ENCODE assay signal across 8 cellular contexts in the genomic region with DNA sequence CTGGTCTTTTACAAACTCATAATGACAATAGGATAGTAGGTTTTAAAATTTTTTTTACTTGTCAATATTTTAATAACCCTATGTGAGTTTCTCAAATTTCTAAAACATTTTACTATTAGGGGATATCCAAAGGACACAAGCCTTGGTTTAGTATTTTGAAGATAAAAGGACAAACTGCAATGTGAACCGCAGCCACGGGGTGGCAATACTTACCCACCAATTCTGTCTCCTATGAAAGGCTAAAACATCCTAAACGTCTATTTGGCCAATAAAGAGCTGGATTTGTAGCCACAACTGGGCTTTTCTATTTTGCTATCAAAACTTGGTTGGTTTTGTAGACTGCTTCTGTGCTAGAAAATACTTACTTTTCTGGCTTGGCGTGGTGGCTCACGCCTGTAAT. TPM values are rescaled to one million over a fixed set of nuclear protein-coding genes. Genes with fewer than 3 reads are reported as not detected.
DNase-seq lines count a peak whose midpoint lies in the region; ATAC-seq, FAIRE-seq and TF ChIP-seq lines count a peak whose summit lies in the region.
"Not testable (repeated sequence)": the region's sequence is repeated elsewhere in the genome, so short reads cannot be mapped to it uniquely, and the experiment has no call there.

No MANE protein-coding gene starts in this region.

- not testable (repeated sequence) for H3K36me3 Mint-ChIP-seq in CD4-positive, CD25-positive, alpha-beta regulatory T cell; activated naive CD4-positive, alpha-beta T cell treated with anti-CD3 and anti-CD28 coated beads, Interleukin-2, amount 50 U/mL, for 72 hours; neural progenitor cell

- ATAC-seq in CD4-positive, CD25-positive, alpha-beta regulatory T cell (ENCODE audit: low read depth in 2 of 2): peak in 1 of 2 donors; percentile 27
- ATAC-seq in activated naive CD4-positive, alpha-beta T cell treated with anti-CD3 and anti-CD28 coated beads, Interleukin-2, amount 50 U/mL, for 72 hours: peak; percentile 13 to 31

- H3K4me1 ChIP-seq in CD4-positive, CD25-positive, alpha-beta regulatory T cell (ENCODE audit: control insufficient read depth, insufficient read depth, low read length, poor library complexity, severe bottlenecking): peaks cover 12% of the 10 kb centered on the region
- H3K4me1 ChIP-seq in neural progenitor cell: not testable (repeated sequence)

- H3K4me3 ChIP-seq in CD4-positive, CD25-positive, alpha-beta regulatory T cell (ENCODE audit: low read depth, low read length); neural progenitor cell: not testable (repeated sequence)

- TF ChIP-seq CTCF in neural progenitor cell (IDR thresholded peaks at IDR 0.05): peak; percentile 62

- H3K4me1 Mint-ChIP-seq in CD4-positive, CD25-positive, alpha-beta regulatory T cell: peaks cover 2 to 10% (median 4%) of the 10 kb centered on the region in 4 donors
- H3K4me1 Mint-ChIP-seq in neural progenitor cell: not testable (repeated sequence)

- H3K9me3 Mint-ChIP-seq in CD4-positive, CD25-positive, alpha-beta regulatory T cell; activated naive CD4-positive, alpha-beta T cell treated with anti-CD3 and anti-CD28 coated beads, Interleukin-2, amount 50 U/mL, for 72 hours; neural progenitor cell: not testable (repeated sequence)

- not testable (repeated sequence) for H3F3A ChIP-seq in neural progenitor cell (ENCODE audit: low read depth)

- not testable (repeated sequence) for H3K79me2 ChIP-seq in neural progenitor cell (ENCODE audit: low read depth)

- H3K9me3 ChIP-seq in CD4-positive, CD25-positive, alpha-beta regulatory T cell (ENCODE audit: control insufficient read depth in 2 of 2, low read length in 2 of 2); neural progenitor cell (ENCODE audit: low read depth): not testable (repeated sequence)

- not testable (repeated sequence) for H4K20me1 ChIP-seq in neural progenitor cell (ENCODE audit: low read depth)

- peak; percentile 87 for FAIRE-seq in frontal cortex (lab: Jason Lieb, UNC)

- not testable (repeated sequence) for H3K27me3 Mint-ChIP-seq in CD4-positive, CD25-positive, alpha-beta regulatory T cell; neural progenitor cell (ENCODE audit: insufficient read depth, low read depth)

- not testable (repeated sequence) for H3K36me3 ChIP-seq in CD4-positive, CD25-positive, alpha-beta regulatory T cell (ENCODE audit: control insufficient read depth, insufficient read depth, low read length); neural progenitor cell

- H3K4me2 ChIP-seq in neural progenitor cell: not testable (repeated sequence)

- H3K27me3 ChIP-seq in CD4-positive, CD25-positive, alpha-beta regulatory T cell (ENCODE audit: control insufficient read depth, insufficient read depth, low read length); neural progenitor cell: not testable (repeated sequence)

- TF ChIP-seq RAD21 in Ishikawa (IDR thresholded peaks at IDR 0.05; ENCODE audit: low read depth): peak; percentile 69

- H3K27ac Mint-ChIP-seq in CD4-positive, CD25-positive, alpha-beta regulatory T cell; activated naive CD4-positive, alpha-beta T cell treated with anti-CD3 and anti-CD28 coated beads, Interleukin-2, amount 50 U/mL, for 72 hours; neural progenitor cell: not testable (repeated sequence)

- H3K9ac ChIP-seq in neural progenitor cell: not testable (repeated sequence)

- peak in 2 of 3 donors; percentile 60 to 62 for DNase-seq in CD4-positive, CD25-positive, alpha-beta regulatory T cell
- DNase-seq in NOMO-1 (lab: John Stamatoyannopoulos, UW; ENCODE audit: unreplicated experiment in 2 of 2): peak; percentile 57 to 85
- DNase-seq in activated CD4-positive, CD25-positive, alpha-beta regulatory T cell treated with anti-CD3 and anti-CD28 coated beads, Interleukin-2, amount 50 U/mL, for 72 hours: peak; percentile 76
- peak; percentile 67 to 75 for DNase-seq in activated naive CD4-positive, alpha-beta T cell treated with anti-CD3 and anti-CD28 coated beads, Interleukin-2, amount 50 U/mL, for 72 hours (ENCODE audit: low spot score in 2 of 2)
- DNase-seq in frontal cortex (ENCODE audit: low spot score in 2 of 2); neural progenitor cell (ENCODE audit: low spot score): not testable (repeated sequence)
- DNase-seq in stimulated activated CD8-positive, alpha-beta memory T cell treated with anti-CD3 and anti-CD28 coated beads, Interleukin-2, amount 100 ng/mL, for 1 hour (ENCODE audit: low read depth in 2 of 2): peak; percentile 59 to 63

- H2AFZ ChIP-seq in neural progenitor cell (replicated peaks): not testable (repeated sequence)

- H3K4me3 Mint-ChIP-seq in CD4-positive, CD25-positive, alpha-beta regulatory T cell: peak overlapping the region in 1 of 4 donors; percentile 61
- H3K4me3 Mint-ChIP-seq in neural progenitor cell: not testable (repeated sequence)

- not testable (repeated sequence) for H3K27ac ChIP-seq in CD4-positive, CD25-positive, alpha-beta regulatory T cell (ENCODE audit: insufficient read depth, low read length, poor library complexity, severe bottlenecking); neural progenitor cell

- not testable (repeated sequence) for TF ChIP-seq EP300 in Ishikawa (IDR thresholded peaks at IDR 0.05; ENCODE audit: borderline replicate concordance)

RNA-seq across cellular contexts. Expression of gene RCC1L, which starts 4.0 kb away (rescaled TPM):
- 24.2 TPM for total RNA-seq in CD4-positive, CD25-positive, alpha-beta regulatory T cell
- 10 to 100 TPM; 35.9 to 45.7 (median 38.8) TPM for polyA plus RNA-seq in CD4-positive, CD25-positive, alpha-beta regulatory T cell
- 10 to 100 TPM; 47.1 to 65.3 TPM for total RNA-seq in activated naive CD4-positive, alpha-beta T cell treated with anti-CD3 and anti-CD28 coated beads, Interleukin-2, amount 50 U/mL, for 72 hours
- 20.8 TPM for total RNA-seq in frontal cortex
- 27.7 and 61.0 TPM in 2 replicates for total RNA-seq in neural progenitor cell (ENCODE audit: low replicate concordance)

RNA-seq across cellular contexts. Expression of gene GTF2IRD2B, which starts 14.8 kb away (rescaled TPM):
- 38.7 TPM for total RNA-seq in CD4-positive, CD25-positive, alpha-beta regulatory T cell
- polyA plus RNA-seq in CD4-positive, CD25-positive, alpha-beta regulatory T cell: 10 to 100 TPM; 23.1 to 39.1 (median 25.8) TPM
- 10 to 100 TPM in 1 of 2 donors, 1 to 10 TPM in 1; 8.9 to 11.3 TPM for total RNA-seq in activated naive CD4-positive, alpha-beta T cell treated with anti-CD3 and anti-CD28 coated beads, Interleukin-2, amount 50 U/mL, for 72 hours
- total RNA-seq in frontal cortex (57.5 TPM), neural progenitor cell (ENCODE audit: low replicate concordance) (10.3 and 19.9 TPM in 2 replicates)
